Comparison of ENCODE assay signal across 1 cellular context in the genomic region with DNA sequence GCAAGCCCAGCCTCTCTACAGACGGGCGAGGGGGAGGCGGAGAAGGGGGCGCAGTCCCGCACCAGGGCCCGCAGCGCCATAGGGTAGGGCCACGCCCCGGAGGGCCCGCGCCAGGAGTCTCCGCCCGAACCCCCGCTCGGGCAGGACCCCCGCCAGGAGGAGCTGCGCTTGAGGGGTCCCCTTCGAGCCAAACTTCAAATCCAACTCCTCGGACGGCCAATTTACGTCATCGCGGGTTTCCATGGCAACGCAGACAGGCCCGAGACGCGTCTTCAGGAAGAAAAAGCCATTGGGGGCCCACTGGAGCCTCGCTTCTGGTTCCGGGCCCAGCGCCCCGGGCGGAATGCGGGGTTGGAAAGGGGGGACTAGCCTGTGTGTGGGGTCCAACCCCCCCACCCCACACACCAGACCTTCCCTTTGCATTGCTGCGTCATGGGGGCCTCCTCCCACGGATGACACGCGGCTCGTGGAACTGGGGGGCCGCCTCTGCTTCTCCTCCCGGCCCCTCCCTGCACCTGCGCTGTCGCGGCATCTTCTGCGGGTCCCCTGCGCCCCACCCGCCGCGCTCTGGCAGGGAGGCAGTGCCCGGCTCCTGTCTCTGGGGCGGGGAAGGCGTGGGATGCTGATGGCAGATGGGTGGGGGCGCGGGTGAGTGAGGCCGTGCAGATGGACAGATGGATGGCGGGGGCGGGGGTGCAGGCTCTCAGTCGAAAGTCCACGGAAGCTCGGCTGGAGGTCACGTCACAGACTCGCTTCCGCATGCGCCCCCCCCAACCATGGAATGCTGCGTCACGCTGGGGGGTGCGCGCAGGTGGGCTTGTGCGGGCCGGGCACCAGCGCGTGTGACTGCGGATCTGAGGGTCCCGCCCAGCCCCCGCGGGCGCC.
TF ChIP-seq lines count a peak whose summit lies in the region.

No MANE protein-coding gene starts in this region.

TF ChIP-seq in A549, 52 proteins besides CTCF, POLR2A, EP300 and RAD21 (continued from another document):
- TF ChIP-seq HOXB5 (CRISPR knock-in tag; IDR thresholded peaks at IDR 0.05) (no peak), NR3C1 (IDR thresholded peaks at IDR 0.05) (no peak), RFX5 (IDR thresholded peaks at IDR 0.05) (0 out of 2 replicates have a peak, but pooled peaks have one; percentile 24)
- TF ChIP-seq, protein P1, sequence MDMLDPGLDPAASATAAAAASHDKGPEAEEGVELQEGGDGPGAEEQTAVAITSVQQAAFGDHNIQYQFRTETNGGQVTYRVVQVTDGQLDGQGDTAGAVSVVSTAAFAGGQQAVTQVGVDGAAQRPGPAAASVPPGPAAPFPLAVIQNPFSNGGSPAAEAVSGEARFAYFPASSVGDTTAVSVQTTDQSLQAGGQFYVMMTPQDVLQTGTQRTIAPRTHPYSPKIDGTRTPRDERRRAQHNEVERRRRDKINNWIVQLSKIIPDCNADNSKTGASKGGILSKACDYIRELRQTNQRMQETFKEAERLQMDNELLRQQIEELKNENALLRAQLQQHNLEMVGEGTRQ (IDR thresholded peaks at IDR 0.05), result no peak
TF ChIP-seq in A549: peak in this region for 2.
